In genomic region chr11:47270331-47271271, GRCh38 we compare ENCODE assay signal across 8 cellular contexts. TPM values are rescaled to one million over a fixed set of nuclear protein-coding genes. Genes with fewer than 3 reads are reported as not detected.
DNase-seq lines count a peak whose midpoint lies in the region; ATAC-seq and TF ChIP-seq lines count a peak whose summit lies in the region.

No MANE protein-coding gene starts in this region.

- no peak for ATAC-seq in left colon

- H3K4me3 ChIP-seq in MG63, result peak overlapping the region; percentile 73
- H3K4me3 ChIP-seq in suprapubic skin, result peak overlapping the region; percentile 77

- no peak for TF ChIP-seq EP300 in suprapubic skin (IDR thresholded peaks at IDR 0.05)

- peak overlapping the region; percentile 93 for H3K27ac ChIP-seq in suprapubic skin

- H3K36me3 ChIP-seq in MG63, result peaks cover 6% of the 10 kb centered on the region
- H3K36me3 ChIP-seq in suprapubic skin, result peaks cover 14% of the 10 kb centered on the region

- H3K27me3 ChIP-seq in MG63 (no peaks in the 10 kb centered on the region), suprapubic skin (no peaks in the 10 kb centered on the region)

- peak; percentile 67 for DNase-seq in EL
- peak; percentile 16 for DNase-seq in MG63
- peak; percentile 22 for DNase-seq in UCSD-AML1 (lab: John Stamatoyannopoulos, UW; ENCODE audit: unreplicated experiment)
- peak; percentile 39 for DNase-seq in dermis blood vessel endothelial cell
- DNase-seq in medulla oblongata (ENCODE audit: extremely low spot score), result peak; percentile 48
- no peak for DNase-seq in suprapubic skin (ENCODE audit: low spot score in 2 of 2)
- DNase-seq in left colon, result no peak
- DNase-seq in SKM-1 treated with dmso at 0.1 percent for 144 hours (lab: John Stamatoyannopoulos, UW; ENCODE audit: unreplicated experiment), result no peak

- H3K4me1 ChIP-seq in suprapubic skin, result peaks cover 42% of the 10 kb centered on the region

- intact Hi-C loops in left colon (cut with DNase I, micrococcal nuclease), result no loop called here

- no peak for TF ChIP-seq CTCF in suprapubic skin (IDR thresholded peaks at IDR 0.05)

- no peak for TF ChIP-seq POLR2A in suprapubic skin (IDR thresholded peaks at IDR 0.05)

- 1% methylated on average over 26 of the region's 34 CpGs for WGBS in suprapubic skin

- no peaks in the 10 kb centered on the region for H3K9me3 ChIP-seq in MG63
- no peaks in the 10 kb centered on the region for H3K9me3 ChIP-seq in suprapubic skin

RNA-seq across cellular contexts. Expression of gene MADD, which starts 0.7 kb away (rescaled TPM):
- 6.9 and 7.8 TPM in 2 replicates for total RNA-seq in MG63 (2014; rRNA removed; shearing (Covaris generic); ENCODE audit: low replicate concordance)
- total RNA-seq in dermis blood vessel endothelial cell (29.8 and 33.6 TPM in 2 replicates), suprapubic skin (10 to 100 TPM; 47.1 to 91.1 (median 71.3) TPM), left colon (10 to 100 TPM; 50.8 to 61.6 TPM)

RNA-seq across cellular contexts. Expression of gene NR1H3, which starts 12.8 kb away (rescaled TPM):
- 11.3 and 12.6 TPM in 2 replicates for total RNA-seq in MG63 (2014; rRNA removed; shearing (Covaris generic); ENCODE audit: low replicate concordance)
- total RNA-seq in dermis blood vessel endothelial cell, result 34.7 and 36.6 TPM in 2 replicates
- 10 to 100 TPM; 17.5 to 27.0 (median 25.0) TPM for total RNA-seq in suprapubic skin
- 10 to 100 TPM; 52.1 to 58.2 TPM for total RNA-seq in left colon

RNA-seq across cellular contexts. Expression of gene ACP2, which starts 22.0 kb away (rescaled TPM):
- 9.6 and 42.7 TPM in 2 replicates for total RNA-seq in MG63 (2014; rRNA removed; shearing (Covaris generic); ENCODE audit: low replicate concordance)
- total RNA-seq in dermis blood vessel endothelial cell (52.6 and 64.2 TPM in 2 replicates), suprapubic skin (10 to 100 TPM; 22.9 to 28.0 (median 24.6) TPM), left colon (10 to 100 TPM; 47.8 to 53.5 TPM)

RNA-seq across cellular contexts. Expression of gene DDB2, which starts 55.8 kb away (rescaled TPM):
- total RNA-seq in MG63 (2014; rRNA removed; shearing (Covaris generic); ENCODE audit: low replicate concordance), result 13.9 and 20.0 TPM in 2 replicates
- 59.2 and 71.9 TPM in 2 replicates for total RNA-seq in dermis blood vessel endothelial cell
- total RNA-seq in suprapubic skin, result 100 to 1,000 TPM in 1 of 4 donors, 10 to 100 TPM in 3; 53.4 to 193 (median 71.8) TPM
- 10 to 100 TPM; 24.7 to 37.7 TPM for total RNA-seq in left colon

Comparison
In these comparisons a context has a peak if more than half of its experiments do, and no peak if none do; other contexts are left out.
1. DNase-seq: peak in EL (single experiment), MG63 (single experiment), UCSD-AML1 (single experiment), dermis blood vessel endothelial cell (single experiment) and medulla oblongata (single experiment); none in suprapubic skin (0 of 2), left colon (0 of 2) and SKM-1 treated with dmso at 0.1 percent for 144 hours (single experiment).